Comparison of ENCODE assay signal across 8 cellular contexts in genomic region chr12:132190012-132190755, GRCh38. TPM values are rescaled to one million over a fixed set of nuclear protein-coding genes. Genes with fewer than 3 reads are reported as not detected.
A peak's percentile ranks its signal among the peaks of the same experiment; 100 is the strongest.
DNase-seq lines count a peak whose midpoint lies in the region; ATAC-seq lines count a peak whose summit lies in the region.

No MANE protein-coding gene starts in this region.

- CTCF ChIA-PET in activated CD8-positive, alpha-beta T cell treated with anti-CD3 and anti-CD28 coated beads, Interleukin-2, amount 10 ng/mL, durations not matched to agents 7 days and 5 days (lab: Charles Lee), result interaction anchor here (1.6 kb wide), 1 partner anchor 28 kb away, joined by 6 read pairs; no protein-coding TSS in a partner anchor

- H3K9me3 Mint-ChIP-seq in activated CD8-positive, alpha-beta T cell treated with anti-CD3 and anti-CD28 coated beads, Interleukin-2, amount 10 ng/mL, durations not matched to agents 7 days and 5 days (ENCODE audit: insufficient read depth), result peaks cover 11% of the 10 kb centered on the region
- H3K9me3 Mint-ChIP-seq in stimulated activated effector memory CD8-positive, alpha-beta T cell treated with anti-CD3 and anti-CD28 coated beads, Interleukin-12 subunit alpha, Interleukin-12 subunit beta, amount 100 ng/mL, for 72 hours, result peaks cover 8% of the 10 kb centered on the region

- ATAC-seq in HG02970 (IDR thresholded peaks at IDR 0.05; ENCODE audit: low FRiP score, unreplicated experiment), result peak; percentile 19
- ATAC-seq in activated CD8-positive, alpha-beta T cell treated with anti-CD3 and anti-CD28 coated beads, Interleukin-2, amount 10 ng/mL, durations not matched to agents 7 days and 5 days, result peak; percentile 35
- ATAC-seq in stimulated activated effector memory CD8-positive, alpha-beta T cell treated with anti-CD3 and anti-CD28 coated beads, Interleukin-12 subunit alpha, Interleukin-12 subunit beta, amount 100 ng/mL, for 72 hours, result peak; percentile 24

- H3K36me3 Mint-ChIP-seq in activated CD8-positive, alpha-beta T cell treated with anti-CD3 and anti-CD28 coated beads, Interleukin-2, amount 10 ng/mL, durations not matched to agents 7 days and 5 days (ENCODE audit: low read depth), result peaks cover 7% of the 10 kb centered on the region
- H3K36me3 Mint-ChIP-seq in stimulated activated effector memory CD8-positive, alpha-beta T cell treated with anti-CD3 and anti-CD28 coated beads, Interleukin-12 subunit alpha, Interleukin-12 subunit beta, amount 100 ng/mL, for 72 hours, result no peaks in the 10 kb centered on the region

- peaks cover 1% of the 10 kb centered on the region for H3K27me3 Mint-ChIP-seq in activated CD8-positive, alpha-beta T cell treated with anti-CD3 and anti-CD28 coated beads, Interleukin-2, amount 10 ng/mL, durations not matched to agents 7 days and 5 days (ENCODE audit: low read depth)

- DNase-seq in NCI-H2227 (lab: John Stamatoyannopoulos, UW; ENCODE audit: unreplicated experiment) (peak; percentile 71), NCI-H2227 treated with DMSO at 0.1 percent for 48 hours (lab: John Stamatoyannopoulos, UW) (no peak), NCI-H1930 (lab: John Stamatoyannopoulos, UW) (no peak)
- peak; percentile 35 for DNase-seq in activated CD8-positive, alpha-beta T cell treated with anti-CD3 and anti-CD28 coated beads, Interleukin-2, amount 10 ng/mL, durations not matched to agents 7 days and 5 days
- DNase-seq in stimulated activated effector memory CD8-positive, alpha-beta T cell treated with anti-CD3 and anti-CD28 coated beads, Interleukin-12 subunit alpha, Interleukin-12 subunit beta, amount 100 ng/mL, for 72 hours (ENCODE audit: low spot score in 2 of 2), result no peak
- DNase-seq in central memory CD4-positive, alpha-beta T cell, result no peak

- POLR2A ChIA-PET in activated CD8-positive, alpha-beta T cell treated with anti-CD3 and anti-CD28 coated beads, Interleukin-2, amount 10 ng/mL, durations not matched to agents 7 days and 5 days (lab: Charles Lee), result no interaction called here

- peak overlapping the region; percentile 86 for H3K27ac Mint-ChIP-seq in activated CD8-positive, alpha-beta T cell treated with anti-CD3 and anti-CD28 coated beads, Interleukin-2, amount 10 ng/mL, durations not matched to agents 7 days and 5 days
- peak overlapping the region; percentile 91 for H3K27ac Mint-ChIP-seq in stimulated activated effector memory CD8-positive, alpha-beta T cell treated with anti-CD3 and anti-CD28 coated beads, Interleukin-12 subunit alpha, Interleukin-12 subunit beta, amount 100 ng/mL, for 72 hours

- peaks cover 46% of the 10 kb centered on the region for H3K4me1 Mint-ChIP-seq in activated CD8-positive, alpha-beta T cell treated with anti-CD3 and anti-CD28 coated beads, Interleukin-2, amount 10 ng/mL, durations not matched to agents 7 days and 5 days (ENCODE audit: low read depth)
- H3K4me1 Mint-ChIP-seq in stimulated activated effector memory CD8-positive, alpha-beta T cell treated with anti-CD3 and anti-CD28 coated beads, Interleukin-12 subunit alpha, Interleukin-12 subunit beta, amount 100 ng/mL, for 72 hours, result peaks cover 47% of the 10 kb centered on the region

- H3K4me3 ChIP-seq in iPS-11a (ENCODE audit: low read depth, low read length), result peak overlapping the region; percentile 31

- H3K4me3 Mint-ChIP-seq in activated CD8-positive, alpha-beta T cell treated with anti-CD3 and anti-CD28 coated beads, Interleukin-2, amount 10 ng/mL, durations not matched to agents 7 days and 5 days, result peak overlapping the region; percentile 90
- H3K4me3 Mint-ChIP-seq in stimulated activated effector memory CD8-positive, alpha-beta T cell treated with anti-CD3 and anti-CD28 coated beads, Interleukin-12 subunit alpha, Interleukin-12 subunit beta, amount 100 ng/mL, for 72 hours, result peak overlapping the region; percentile 94

RNA-seq across cellular contexts. Expression of gene NOC4L, which starts 45.9 kb away (rescaled TPM):
- total RNA-seq in activated CD8-positive, alpha-beta T cell treated with anti-CD3 and anti-CD28 coated beads, Interleukin-2, amount 10 ng/mL, durations not matched to agents 7 days and 5 days, result 10 to 100 TPM; 32.8 to 34.4 TPM

RNA-seq across cellular contexts. Expression of gene DDX51, which starts 46.1 kb away (rescaled TPM):
- total RNA-seq in activated CD8-positive, alpha-beta T cell treated with anti-CD3 and anti-CD28 coated beads, Interleukin-2, amount 10 ng/mL, durations not matched to agents 7 days and 5 days, result 10 to 100 TPM; 27.6 to 28.4 TPM

Comparison
In these comparisons a context has a peak if more than half of its experiments do, and no peak if none do; other contexts are left out.
1. DNase-seq: peak in NCI-H2227 (single experiment) and activated CD8-positive, alpha-beta T cell treated with anti-CD3 and anti-CD28 coated beads, Interleukin-2, amount 10 ng/mL, durations not matched to agents 7 days and 5 days (single experiment); none in NCI-H2227 treated with DMSO at 0.1 percent for 48 hours (single experiment), stimulated activated effector memory CD8-positive, alpha-beta T cell treated with anti-CD3 and anti-CD28 coated beads, Interleukin-12 subunit alpha, Interleukin-12 subunit beta, amount 100 ng/mL, for 72 hours (0 of 2), central memory CD4-positive, alpha-beta T cell (single experiment) and NCI-H1930 (0 of 2).
2. Peak in every context shown above with its lines, with median percentiles within 50 percentile points of each other: ATAC-seq.